Comparison of ENCODE assay signal across 9 cellular contexts in genomic region chr12:64039285-64039871, GRCh38.
A peak's percentile ranks its signal among the peaks of the same experiment; 100 is the strongest.
DNase-seq lines count a peak whose midpoint lies in the region; ATAC-seq and TF ChIP-seq lines count a peak whose summit lies in the region.
"Had no signal": no experiment of that assay in that cellular context is flagged by ENCODE, and none has a peak within 500 bp of the region (broad histone marks: within the 10 kb centered on the region; RNA-seq: fewer than 3 reads in every experiment).

No MANE protein-coding gene starts in this region.

- no peak for DNase-seq in Right ventricle myocardium superior
- DNase-seq in right atrium auricular region (ENCODE audit: low spot score) = no peak
- peak; percentile 59 to 60 for DNase-seq in cardiac fibroblast (ENCODE audit: low read depth in 2 of 2)
- DNase-seq in right lobe of liver = no peak
- no peak for DNase-seq in tibial nerve (ENCODE audit: low spot score in 2 of 2)

- no peaks in the 10 kb centered on the region for H3K27me3 ChIP-seq in right atrium auricular region
- H3K27me3 ChIP-seq in right lobe of liver = no peaks in the 10 kb centered on the region
- H3K27me3 ChIP-seq in tibial nerve = no peaks in the 10 kb centered on the region
- H3K27me3 ChIP-seq: neutrophil had no signal

- no peaks in the 10 kb centered on the region for H3K9me3 ChIP-seq in right atrium auricular region
- H3K9me3 ChIP-seq in right lobe of liver = no peaks in the 10 kb centered on the region
- H3K9me3 ChIP-seq in tibial nerve = no peaks in the 10 kb centered on the region
- H3K9me3 ChIP-seq: neutrophil had no signal

- peak; percentile 59 for ATAC-seq in Right ventricle myocardium superior (ENCODE audit: poor library complexity)
- ATAC-seq in right lobe of liver = peak; percentile 11 to 93 (median 63)
- no peak for ATAC-seq in HG02885 (IDR thresholded peaks at IDR 0.05; ENCODE audit: poor library complexity, unreplicated experiment)
- ATAC-seq in GM21515 (IDR thresholded peaks at IDR 0.05; ENCODE audit: unreplicated experiment) = no peak
- ATAC-seq in HG02678 (IDR thresholded peaks at IDR 0.05; ENCODE audit: unreplicated experiment) = no peak

- intact Hi-C loops in Right ventricle myocardium superior (cut with DNase I) = no loop called here
- intact Hi-C loops in right lobe of liver (cut with DNase I) = no loop called here

- no peak for TF ChIP-seq EP300 in tibial nerve (IDR thresholded peaks at IDR 0.05)

- H3K27ac ChIP-seq in right atrium auricular region (peak overlapping the region in 1 of 2 donors; percentile 40), right lobe of liver (no peak overlapping the region), tibial nerve (peak overlapping the region in 2 of 4 donors; percentile 49 to 54)
- H3K27ac ChIP-seq: neutrophil had no signal

- peak overlapping the region in 1 of 2 donors; percentile 27 for H3K4me3 ChIP-seq in right atrium auricular region
- H3K4me3 ChIP-seq in cardiac fibroblast (replicated peaks in 1 of 2; ENCODE audit: low read depth in 2 of 2, low read length in 2 of 2) = peak overlapping the region in 1 of 2 donors; percentile 6
- no peak overlapping the region for H3K4me3 ChIP-seq in right lobe of liver
- no peak overlapping the region for H3K4me3 ChIP-seq in tibial nerve

- no peaks in the 10 kb centered on the region for H3K36me3 ChIP-seq in right atrium auricular region
- H3K36me3 ChIP-seq in right lobe of liver = no peaks in the 10 kb centered on the region
- H3K36me3 ChIP-seq in tibial nerve = peaks cover 0 to 9% (median 0%) of the 10 kb centered on the region in 3 donors
- H3K36me3 ChIP-seq: neutrophil had no signal

- TF ChIP-seq POLR2A in right lobe of liver (IDR thresholded peaks at IDR 0.05) (no peak), tibial nerve (IDR thresholded peaks at IDR 0.05) (no peak)

- 15% methylated on average over 7 of the region's 7 CpGs for WGBS in right lobe of liver (ENCODE audit: insufficient coverage, low coverage, low lambda C conversion rate, missing lambda C conversion rate)
- 28 to 29% methylated on average over 7 of the region's 7 CpGs for WGBS in tibial nerve, 2 donors

- H3K4me1 ChIP-seq in right atrium auricular region (peaks cover 0 to 13% of the 10 kb centered on the region in 2 donors), right lobe of liver (peaks cover 0 to 3% (median 0%) of the 10 kb centered on the region in 4 donors), tibial nerve (peaks cover 0 to 45% (median 6%) of the 10 kb centered on the region in 4 donors)

- no peak for TF ChIP-seq CTCF in right atrium auricular region (IDR thresholded peaks at IDR 0.05)
- no peak for TF ChIP-seq CTCF in cardiac fibroblast (IDR thresholded peaks at IDR 0.05; ENCODE audit: low read depth, low read length)
- no peak for TF ChIP-seq CTCF in right lobe of liver (IDR thresholded peaks at IDR 0.05)
- no peak for TF ChIP-seq CTCF in tibial nerve (IDR thresholded peaks at IDR 0.05)

Comparison
In these comparisons a context has a peak if more than half of its experiments do, and no peak if none do; other contexts are left out.
1. ATAC-seq: peak in Right ventricle myocardium superior (single experiment) and right lobe of liver (4 of 4); none in HG02885 (single experiment), GM21515 (single experiment) and HG02678 (single experiment).
2. DNase-seq: peak in cardiac fibroblast (2 of 2); none in Right ventricle myocardium superior (single experiment), right atrium auricular region (single experiment), right lobe of liver (0 of 3) and tibial nerve (0 of 2).